In genomic region chr3:187743195-187744141, GRCh38 we compare ENCODE assay signal across 8 cellular contexts. TPM values are rescaled to one million over a fixed set of nuclear protein-coding genes. Genes with fewer than 3 reads are reported as not detected.
A peak's percentile ranks its signal among the peaks of the same experiment; 100 is the strongest.
DNase-seq lines count a peak whose midpoint lies in the region; FAIRE-seq and TF ChIP-seq lines count a peak whose summit lies in the region.

No MANE protein-coding gene starts in this region.

- H3K9me3 ChIP-seq in osteoblast (ENCODE audit: low read depth, low read length) (no peaks in the 10 kb centered on the region), uterus (no peaks in the 10 kb centered on the region)

- H2AFZ ChIP-seq in osteoblast (ENCODE audit: low read length): no peak overlapping the region

- H3K27ac ChIP-seq in osteoblast (ENCODE audit: low read depth, low read length) (peak overlapping the region; percentile 100), uterus (peak overlapping the region; percentile 98 to 100)

- peak overlapping the region; percentile 100 for H3K4me2 ChIP-seq in osteoblast (ENCODE audit: insufficient read depth, low read length)

- TF ChIP-seq POLR2A in uterus (IDR thresholded peaks at IDR 0.05): peak in 1 of 2 donors; percentile 36

- FAIRE-seq in GM19239 (lab: Jason Lieb, UNC): no peak

- H4K20me1 ChIP-seq in osteoblast (ENCODE audit: insufficient read depth, low read length): peaks cover 12% of the 10 kb centered on the region

- no peaks in the 10 kb centered on the region; the same call in 1 of the 2 replicates for H3K27me3 ChIP-seq in GM06990 (replicated peaks; ENCODE audit: control insufficient read depth, insufficient read depth, low read length)
- no peaks in the 10 kb centered on the region for H3K27me3 ChIP-seq in osteoblast (ENCODE audit: insufficient read depth, low read length)
- no peaks in the 10 kb centered on the region for H3K27me3 ChIP-seq in uterus

- H3K79me2 ChIP-seq in osteoblast (ENCODE audit: insufficient read depth, low read length): peaks cover 54% of the 10 kb centered on the region

- H3K4me3 ChIP-seq in GM06990 (replicated peaks; ENCODE audit: low read depth, low read length): peak overlapping the region; percentile 59
- peak overlapping the region; percentile 93 for H3K4me3 ChIP-seq in osteoblast (ENCODE audit: insufficient read depth, low read length)
- peak overlapping the region; percentile 63 to 86 for H3K4me3 ChIP-seq in uterus

- TF ChIP-seq CTCF in GM06990 (IDR thresholded peaks at IDR 0.05; ENCODE audit: insufficient read depth, low read length, poor library complexity, severe bottlenecking): no peak
- TF ChIP-seq CTCF in osteoblast (IDR thresholded peaks at IDR 0.05; ENCODE audit: extremely low read depth, low read depth, low read length): no peak
- no peak for TF ChIP-seq CTCF in uterus (IDR thresholded peaks at IDR 0.05)

- peaks cover 42% of the 10 kb centered on the region for H3K4me1 ChIP-seq in osteoblast (ENCODE audit: insufficient read depth, low read length)
- H3K4me1 ChIP-seq in uterus: peaks cover 4 to 8% of the 10 kb centered on the region in 2 donors

- H3K36me3 ChIP-seq in GM06990 (ENCODE audit: control insufficient read depth, insufficient read depth, low read length) (no peaks in the 10 kb centered on the region), osteoblast (ENCODE audit: insufficient read depth, low read length) (no peaks in the 10 kb centered on the region), uterus (no peaks in the 10 kb centered on the region)

- DNase-seq in GM06990 (ENCODE audit: extremely low read depth, insufficient read length): no peak
- DNase-seq in NOMO-1 treated with DMSO at 0.1 percent for 48 hours (lab: John Stamatoyannopoulos, UW; ENCODE audit: unreplicated experiment): peak; percentile 48
- peak; percentile 75 for DNase-seq in activated naive CD4-positive, alpha-beta T cell treated with Interleukin-2 at 50 U/mL for 16 hours
- peak; percentile 51 for DNase-seq in glomerular visceral epithelial cell (ENCODE audit: extremely low spot score)
- peak; percentile 71 for DNase-seq in osteoblast (ENCODE audit: insufficient read length, low spot score, missing footprints)
- DNase-seq in uterus: peak; percentile 61 to 76
- DNase-seq in GM19239 (ENCODE audit: insufficient read length, low spot score): no peak
- DNase-seq in NCI-H1694 (lab: John Stamatoyannopoulos, UW): no peak

- intact Hi-C loops in uterus (cut with DNase I; ENCODE audit: low total_unique reads): loop anchor here (5.0 to 10.0 kb wide), 5 partner anchors 311 to 1404 kb away; partner anchors contain the start of gene LPP

RNA-seq across cellular contexts. Expression of gene BCL6, which starts 1.8 kb away (rescaled TPM):
- 35.4 and 40.2 TPM in 2 replicates for total RNA-seq in osteoblast
- total RNA-seq in uterus: 100 to 1,000 TPM in 1 of 4 donors, 10 to 100 TPM in 2, 1 to 10 TPM in 1; 6.6 to 188 (median 51.0) TPM

RNA-seq across cellular contexts. Expression of gene RTP2, which starts 41.1 kb away (rescaled TPM):
- total RNA-seq in osteoblast (not detected in 2 replicates), uterus (not detected)

Comparison
In these comparisons a context has a peak if more than half of its experiments do, and no peak if none do; other contexts are left out.
1. DNase-seq: peak in NOMO-1 treated with DMSO at 0.1 percent for 48 hours (single experiment), activated naive CD4-positive, alpha-beta T cell treated with Interleukin-2 at 50 U/mL for 16 hours (single experiment), glomerular visceral epithelial cell (single experiment), osteoblast (single experiment) and uterus (2 of 2); none in GM06990 (single experiment), GM19239 (single experiment) and NCI-H1694 (single experiment).
2. Peak in every context shown above with its lines, with median percentiles within 50 percentile points of each other: H3K4me3 ChIP-seq.